ENCODE assay signal across 8 cellular contexts in genomic region chr3:188421836-188422540, GRCh38.
DNase-seq lines count a peak whose midpoint lies in the region; ATAC-seq, FAIRE-seq and TF ChIP-seq lines count a peak whose summit lies in the region.

No MANE protein-coding gene starts in this region.

- peak; percentile 86 for FAIRE-seq in GM12892 (lab: Jason Lieb, UNC)

- H2AFZ ChIP-seq in neuronal stem cell (ENCODE audit: low read length), result no peak overlapping the region

- H3K4me1 ChIP-seq in neuronal stem cell (ENCODE audit: control insufficient read depth in 2 of 2, insufficient read depth in 1 of 2, low read depth in 1 of 2, low read length in 2 of 2), result no peaks in the 10 kb centered on the region

- intact Hi-C loops in left cardiac atrium (cut with DNase I), result no loop called here

- no peak overlapping the region for H2BK120ac ChIP-seq in neuronal stem cell (ENCODE audit: low read depth, low read length)

- TF ChIP-seq POLR2A in GM12892 (IDR thresholded peaks at IDR 0.05; ENCODE audit: low read depth, low read length) (no peak), erythroblast (IDR thresholded peaks at IDR 0.05; ENCODE audit: low read length) (no peak)

- H3K4me3 ChIP-seq in neuronal stem cell (ENCODE audit: low read length in 2 of 2), result no peak overlapping the region

- no peaks in the 10 kb centered on the region for H3K36me3 ChIP-seq in neuronal stem cell (replicated peaks in 1 of 2; ENCODE audit: control insufficient read depth in 2 of 2, insufficient read depth in 2 of 2, low read length in 2 of 2)

- no peak overlapping the region for H2BK15ac ChIP-seq in neuronal stem cell (ENCODE audit: low read length)

- H3K9me3 ChIP-seq in neuronal stem cell (replicated peaks in 1 of 2; ENCODE audit: control insufficient read depth in 2 of 2, insufficient read depth in 1 of 2, low read depth in 1 of 2, low read length in 2 of 2), result peaks cover 0 to 9% of the 10 kb centered on the region in 2 donors

- H3K4me2 ChIP-seq in neuronal stem cell (ENCODE audit: insufficient read depth, low read length, poor library complexity, severe bottlenecking), result no peak overlapping the region

- DNase-seq in GM12892 (ENCODE audit: insufficient read length), result no peak
- peak; percentile 45 to 72 for DNase-seq in Kasumi-1 (lab: John Stamatoyannopoulos, UW)
- DNase-seq in left cardiac atrium, result no peak
- no peak for DNase-seq in NCI-H774 (lab: John Stamatoyannopoulos, UW)
- no peak for DNase-seq in neuronal stem cell (ENCODE audit: low spot score)
- no peak for DNase-seq in erythroblast (lab: John Stamatoyannopoulos, UW)
- DNase-seq in NCI-H2171 treated with DMSO at 0.1 percent for 48 hours (lab: John Stamatoyannopoulos, UW), result no peak

- no peaks in the 10 kb centered on the region for H3K79me1 ChIP-seq in neuronal stem cell (ENCODE audit: low read depth, low read length)

- no peak overlapping the region for H3K27ac ChIP-seq in neuronal stem cell (replicated peaks; ENCODE audit: low read length)

- no peak overlapping the region for H4K8ac ChIP-seq in neuronal stem cell (ENCODE audit: low read depth, low read length)

- no peak overlapping the region for H4K91ac ChIP-seq in neuronal stem cell (ENCODE audit: low read depth, low read length, poor library complexity)

- no peak overlapping the region for H3K9ac ChIP-seq in neuronal stem cell (ENCODE audit: low read depth, low read length, poor library complexity)

- H2BK5ac ChIP-seq in neuronal stem cell (ENCODE audit: low read length), result no peak overlapping the region

- H3K18ac ChIP-seq in neuronal stem cell (ENCODE audit: low read length), result no peak overlapping the region

- H3K23ac ChIP-seq in neuronal stem cell (ENCODE audit: low read depth, low read length, poor library complexity), result no peak overlapping the region

- peak; percentile 99 for ATAC-seq in GM21723 (IDR thresholded peaks at IDR 0.05; ENCODE audit: unreplicated experiment)
- ATAC-seq in left cardiac atrium, result peak; percentile 55 to 80

- no peak overlapping the region for H3K4ac ChIP-seq in neuronal stem cell (ENCODE audit: low read length)

- no peak overlapping the region for H2AK5ac ChIP-seq in neuronal stem cell (ENCODE audit: low read depth, low read length)

- no peak overlapping the region for H3K14ac ChIP-seq in neuronal stem cell (ENCODE audit: low read length)

- no peaks in the 10 kb centered on the region for H3K27me3 ChIP-seq in neuronal stem cell (ENCODE audit: control insufficient read depth in 3 of 3, insufficient read depth in 3 of 3, low read depth in 1 of 3, low read length in 3 of 3)

- no peak overlapping the region for H2BK12ac ChIP-seq in neuronal stem cell (ENCODE audit: low read length)

- no CpG with 5 or more reads among the region's 6 CpGs for WGBS in neuronal stem cell (ENCODE audit: extremely low coverage in 2 of 2, insufficient read length in 2 of 2, insufficient replicate concordance in 1 of 2), 2 donors

Comparison
In these comparisons a context has a peak if more than half of its experiments do, and no peak if none do; other contexts are left out.
1. DNase-seq: peak in Kasumi-1 (2 of 2); none in GM12892 (single experiment), left cardiac atrium (single experiment), NCI-H774 (single experiment), neuronal stem cell (single experiment), erythroblast (0 of 2) and NCI-H2171 treated with DMSO at 0.1 percent for 48 hours (single experiment).